In genomic region chr9:650362-650761, GRCh38 we compare ENCODE assay signal across 9 cellular contexts.
DNase-seq lines count a peak whose midpoint lies in the region; ATAC-seq and TF ChIP-seq lines count a peak whose summit lies in the region.
"Had no signal": no experiment of that assay in that cellular context is flagged by ENCODE, and none has a peak within 500 bp of the region (broad histone marks: within the 10 kb centered on the region; RNA-seq: fewer than 3 reads in every experiment).

No MANE protein-coding gene starts in this region.

- H3K4me3 Mint-ChIP-seq in activated CD8-positive, alpha-beta memory T cell treated with anti-CD3 and anti-CD28 coated beads, Interleukin-2, amount 10 ng/mL, durations not matched to agents 7 days and 5 days, result peak overlapping the region; percentile 40
- H3K4me3 Mint-ChIP-seq in T-helper 1 cell treated with Interleukin-12 subunit alpha and Interleukin-12 subunit beta and Interleukin-4 antibody, amounts not matched to agents 30 μg/mL and 1 μg/mL, for 36 hours, result peak overlapping the region; percentile 53

- TF ChIP-seq CTCF in gastroesophageal sphincter (IDR thresholded peaks at IDR 0.05), result no peak

- H3K27ac Mint-ChIP-seq in activated CD8-positive, alpha-beta memory T cell treated with anti-CD3 and anti-CD28 coated beads, Interleukin-2, amount 10 ng/mL, durations not matched to agents 7 days and 5 days, result peak overlapping the region; percentile 81
- peak overlapping the region; percentile 60 for H3K27ac Mint-ChIP-seq in T-helper 1 cell treated with Interleukin-12 subunit alpha and Interleukin-12 subunit beta and Interleukin-4 antibody, amounts not matched to agents 30 μg/mL and 1 μg/mL, for 36 hours

- H3K4me3 ChIP-seq in gastroesophageal sphincter, result no peak overlapping the region

- H3K36me3 Mint-ChIP-seq in activated CD8-positive, alpha-beta memory T cell treated with anti-CD3 and anti-CD28 coated beads, Interleukin-2, amount 10 ng/mL, durations not matched to agents 7 days and 5 days, result no peaks in the 10 kb centered on the region
- no peaks in the 10 kb centered on the region for H3K36me3 Mint-ChIP-seq in T-helper 1 cell treated with Interleukin-12 subunit alpha and Interleukin-12 subunit beta and Interleukin-4 antibody, amounts not matched to agents 30 μg/mL and 1 μg/mL, for 36 hours (ENCODE audit: low read depth)

- WGBS in gastroesophageal sphincter (ENCODE audit: low coverage in 1 of 2), 2 donors, result no CpG with 5 or more reads among the region's 1 CpG

- H3K27me3 Mint-ChIP-seq in activated CD8-positive, alpha-beta memory T cell treated with anti-CD3 and anti-CD28 coated beads, Interleukin-2, amount 10 ng/mL, durations not matched to agents 7 days and 5 days, result no peaks in the 10 kb centered on the region
- no peaks in the 10 kb centered on the region for H3K27me3 Mint-ChIP-seq in T-helper 1 cell treated with Interleukin-12 subunit alpha and Interleukin-12 subunit beta and Interleukin-4 antibody, amounts not matched to agents 30 μg/mL and 1 μg/mL, for 36 hours (ENCODE audit: low read depth)

- peak overlapping the region in 3 of 4 donors; percentile 13 to 57 (median 43) for H3K27ac ChIP-seq in gastroesophageal sphincter

- H3K27me3 ChIP-seq in gastroesophageal sphincter, result no peaks in the 10 kb centered on the region

- TF ChIP-seq POLR2A in gastroesophageal sphincter (IDR thresholded peaks at IDR 0.05), result no peak

- H3K36me3 ChIP-seq in gastroesophageal sphincter, result no peaks in the 10 kb centered on the region

- ATAC-seq in activated CD8-positive, alpha-beta memory T cell treated with anti-CD3 and anti-CD28 coated beads, Interleukin-2, amount 10 ng/mL, durations not matched to agents 7 days and 5 days, result peak; percentile 85
- ATAC-seq in gastroesophageal sphincter (no peak), HG03135 (IDR thresholded peaks at IDR 0.05; ENCODE audit: unreplicated experiment) (no peak)
- ATAC-seq in stimulated activated naive CD8-positive, alpha-beta T cell treated with anti-CD3 and anti-CD28 coated beads, Interleukin-15, Interleukin-2, amounts not matched to agents 100 U/mL and 50 U/mL, for 24 hours, result peak; percentile 82

- H3K9me3 Mint-ChIP-seq in activated CD8-positive, alpha-beta memory T cell treated with anti-CD3 and anti-CD28 coated beads, Interleukin-2, amount 10 ng/mL, durations not matched to agents 7 days and 5 days (ENCODE audit: low read depth), result no peaks in the 10 kb centered on the region
- no peaks in the 10 kb centered on the region for H3K9me3 Mint-ChIP-seq in T-helper 1 cell treated with Interleukin-12 subunit alpha and Interleukin-12 subunit beta and Interleukin-4 antibody, amounts not matched to agents 30 μg/mL and 1 μg/mL, for 36 hours

- H3K9me3 ChIP-seq in gastroesophageal sphincter, result no peaks in the 10 kb centered on the region

- CTCF ChIA-PET in activated CD8-positive, alpha-beta memory T cell treated with anti-CD3 and anti-CD28 coated beads, Interleukin-2, amount 10 ng/mL, durations not matched to agents 7 days and 5 days (lab: Charles Lee), result interaction anchor here (1.1 to 1.5 kb wide), 4 partner anchors 27 to 114 kb away, joined by 3 to 5 read pairs (median 4); no protein-coding TSS in a partner anchor

- peak; percentile 56 for DNase-seq in activated CD8-positive, alpha-beta memory T cell treated with anti-CD3 and anti-CD28 coated beads, Interleukin-2, amount 10 ng/mL, durations not matched to agents 7 days and 5 days
- DNase-seq in activated CD8-positive, alpha-beta memory T cell treated with anti-CD3 and anti-CD28 coated beads for 24 hours, result no peak
- DNase-seq in stimulated activated naive CD8-positive, alpha-beta T cell treated with anti-CD3 and anti-CD28 coated beads, Interleukin-15, Interleukin-2, amounts not matched to agents 100 U/mL and 50 U/mL, for 24 hours, result peak; percentile 15
- DNase-seq in NCI-H1694 (lab: John Stamatoyannopoulos, UW) (no peak), midbrain (lab: John Stamatoyannopoulos, UW) (no peak)
- DNase-seq: NCI-H1092 had no signal

- no peak for TF ChIP-seq EP300 in gastroesophageal sphincter (IDR thresholded peaks at IDR 0.05)

- H3K4me1 Mint-ChIP-seq in activated CD8-positive, alpha-beta memory T cell treated with anti-CD3 and anti-CD28 coated beads, Interleukin-2, amount 10 ng/mL, durations not matched to agents 7 days and 5 days, result peaks cover 37% of the 10 kb centered on the region
- H3K4me1 Mint-ChIP-seq in T-helper 1 cell treated with Interleukin-12 subunit alpha and Interleukin-12 subunit beta and Interleukin-4 antibody, amounts not matched to agents 30 μg/mL and 1 μg/mL, for 36 hours (ENCODE audit: low read depth), result peaks cover 13% of the 10 kb centered on the region

- peaks cover 6 to 53% (median 20%) of the 10 kb centered on the region in 3 donors for H3K4me1 ChIP-seq in gastroesophageal sphincter

Comparison
In these comparisons a context has a peak if more than half of its experiments do, and no peak if none do; other contexts are left out.
1. DNase-seq: peak in activated CD8-positive, alpha-beta memory T cell treated with anti-CD3 and anti-CD28 coated beads, Interleukin-2, amount 10 ng/mL, durations not matched to agents 7 days and 5 days (single experiment) and stimulated activated naive CD8-positive, alpha-beta T cell treated with anti-CD3 and anti-CD28 coated beads, Interleukin-15, Interleukin-2, amounts not matched to agents 100 U/mL and 50 U/mL, for 24 hours (single experiment); none in activated CD8-positive, alpha-beta memory T cell treated with anti-CD3 and anti-CD28 coated beads for 24 hours (single experiment), NCI-H1694 (single experiment) and midbrain (single experiment).
2. ATAC-seq: peak in activated CD8-positive, alpha-beta memory T cell treated with anti-CD3 and anti-CD28 coated beads, Interleukin-2, amount 10 ng/mL, durations not matched to agents 7 days and 5 days (single experiment) and stimulated activated naive CD8-positive, alpha-beta T cell treated with anti-CD3 and anti-CD28 coated beads, Interleukin-15, Interleukin-2, amounts not matched to agents 100 U/mL and 50 U/mL, for 24 hours (single experiment); none in gastroesophageal sphincter (single experiment) and HG03135 (single experiment).